Comparison of ENCODE assay signal across 8 cellular contexts in genomic region chr22:41543854-41544670, GRCh38. TPM values are rescaled to one million over a fixed set of nuclear protein-coding genes. Genes with fewer than 3 reads are reported as not detected.
DNase-seq lines count a peak whose midpoint lies in the region; ATAC-seq, FAIRE-seq and TF ChIP-seq lines count a peak whose summit lies in the region.

Gene POLR3H, minus strand, starts transcription at chr22:41544470. Its CDS starts 369 bp downstream, at chr22:41544101.

- DNase-seq in Ammon's horn (ENCODE audit: low spot score) (peak; percentile 99), NCI-H460 (ENCODE audit: extremely low read depth, low read depth) (peak; percentile 90), cerebellar nuclear complex (lab: John Stamatoyannopoulos, UW) (peak; percentile 97), kidney (peak; percentile 100)
- peak; percentile 96 for DNase-seq in activated CD4-positive, CD25-positive, alpha-beta regulatory T cell treated with anti-CD3 and anti-CD28 coated beads, Interleukin-2, amount 50 U/mL, for 72 hours
- DNase-seq in stimulated activated CD4-positive, alpha-beta T cell treated with anti-CD3 and anti-CD28 coated beads, Interleukin-15, amount 100 ng/mL, for 24 hours = peak; percentile 100

- FAIRE-seq in kidney (lab: Jason Lieb, UNC) = peak; percentile 89

- peaks cover 6 to 11% of the 10 kb centered on the region in 2 donors for H3K4me1 ChIP-seq in kidney (ENCODE audit: control insufficient read depth in 1 of 2, insufficient read depth in 1 of 2, low read depth in 1 of 2, low read length in 2 of 2)

- ATAC-seq in GM19043 (IDR thresholded peaks at IDR 0.05; ENCODE audit: low read depth, unreplicated experiment) (peak; percentile 91), HG03378 (IDR thresholded peaks at IDR 0.05; ENCODE audit: unreplicated experiment) (peak; percentile 62)

- H3K9ac ChIP-seq in kidney (ENCODE audit: low read length in 2 of 2) = peak within 1 kb of the TSS; percentile 60 to 79

- intact Hi-C loops in kidney (cut with DNase I) = no loop called here

- no peaks in the 10 kb centered on the region for H3K9me3 ChIP-seq in kidney (ENCODE audit: control insufficient read depth in 1 of 2, low read length in 2 of 2)

- peak within 1 kb of the TSS; percentile 80 to 82 for H3K27ac ChIP-seq in kidney (ENCODE audit: low read depth in 2 of 2, low read length in 2 of 2)

- H3K36me3 ChIP-seq in kidney (ENCODE audit: control insufficient read depth in 1 of 2, insufficient read depth in 2 of 2, low read length in 2 of 2) = peaks cover 2 to 5% of the 10 kb centered on the region in 2 donors

- peak; percentile 69 for TF ChIP-seq CTCF in kidney (IDR thresholded peaks at IDR 0.05; ENCODE audit: borderline replicate concordance, extremely low read depth, insufficient read depth)

- peak within 1 kb of the TSS; percentile 64 to 82 for H3K4me3 ChIP-seq in kidney (ENCODE audit: low read length in 2 of 2)

RNA-seq across cellular contexts. Expression of gene POLR3H, which starts in this region (rescaled TPM):
- total RNA-seq in NCI-H460 (2014; rRNA removed; shearing (Covaris generic)) = 10.8 and 12.3 TPM in 2 replicates
- polyA plus RNA-seq in NCI-H460 (2014; cell fraction: nucleus; rRNA removed) = 18.2 and 22.3 TPM in 2 replicates
- total RNA-seq in kidney = 39.4 TPM
- 37.4 TPM for polyA plus RNA-seq in kidney (ENCODE audit: insufficient read depth, low read depth, low replicate concordance)

Comparison
In these comparisons a context has a peak if more than half of its experiments do, and no peak if none do; other contexts are left out.
1. Peak in every context shown above with its lines: DNase-seq, ATAC-seq, H3K4me3 ChIP-seq and H3K27ac ChIP-seq.